Comparison of ENCODE assay signal across 8 cellular contexts in the genomic region with DNA sequence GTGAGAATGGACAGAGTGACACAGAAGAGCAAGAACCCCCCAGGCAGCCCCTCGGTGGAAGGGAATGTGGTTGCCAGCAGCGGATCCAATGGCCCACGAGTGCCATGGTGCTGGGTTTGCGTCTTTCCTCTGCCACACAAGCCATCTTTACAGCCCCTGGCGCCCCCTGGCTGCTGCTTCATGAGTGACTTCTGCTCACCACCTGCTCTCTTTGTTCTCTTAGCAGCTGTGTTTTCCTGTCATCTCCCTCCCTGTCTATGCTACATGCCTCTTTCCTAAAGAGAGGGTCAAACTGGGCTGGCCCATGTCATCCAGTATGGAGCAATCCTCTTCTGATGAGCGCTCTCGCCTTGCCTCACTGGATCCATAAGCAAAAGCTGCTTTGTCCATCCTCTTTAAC.
A peak's percentile ranks its signal among the peaks of the same experiment; 100 is the strongest.
DNase-seq lines count a peak whose midpoint lies in the region; ATAC-seq and TF ChIP-seq lines count a peak whose summit lies in the region.

No MANE protein-coding gene starts in this region.

- H3K4me1 ChIP-seq in adipocyte (ENCODE audit: control insufficient read depth, insufficient read depth, low read length) (no peaks in the 10 kb centered on the region), thyroid gland (no peaks in the 10 kb centered on the region), sigmoid colon (no peaks in the 10 kb centered on the region)

- H3K36me3 ChIP-seq in adipocyte (ENCODE audit: control insufficient read depth, insufficient read depth, low read length, severe bottlenecking) (no peaks in the 10 kb centered on the region), kidney epithelial cell (ENCODE audit: control insufficient read depth, insufficient read depth, low read length) (no peaks in the 10 kb centered on the region), thyroid gland (no peaks in the 10 kb centered on the region), sigmoid colon (no peaks in the 10 kb centered on the region)

- TF ChIP-seq POLR2A in thyroid gland (IDR thresholded peaks at IDR 0.05): no peak
- no peak for TF ChIP-seq POLR2A in sigmoid colon (IDR thresholded peaks at IDR 0.05)

- WGBS in thyroid gland, 2 donors: 59 to 67% methylated on average over 7 of the region's 7 CpGs
- 61 to 68% methylated on average over 7 of the region's 7 CpGs for WGBS in sigmoid colon, 2 donors

- DNase-seq in Right ventricle myocardium superior (peak; percentile 61), cardiac septum (ENCODE audit: low spot score) (no peak), NCI-H1417 (lab: John Stamatoyannopoulos, UW) (peak; percentile 38 to 72 (median 41)), adipocyte (ENCODE audit: low read depth) (peak; percentile 54), kidney epithelial cell (ENCODE audit: low read depth) (no peak), thyroid gland (peak; percentile 56 to 68), sigmoid colon (no peak)

- TF ChIP-seq EP300 in sigmoid colon (IDR thresholded peaks at IDR 0.05): no peak

- no peak overlapping the region for H3K4me3 ChIP-seq in adipocyte (ENCODE audit: low read length)
- H3K4me3 ChIP-seq in kidney epithelial cell (ENCODE audit: low read depth, low read length): no peak overlapping the region
- no peak overlapping the region for H3K4me3 ChIP-seq in thyroid gland (replicated peaks in 1 of 3)
- no peak overlapping the region for H3K4me3 ChIP-seq in sigmoid colon

- TF ChIP-seq CTCF in kidney epithelial cell (IDR thresholded peaks at IDR 0.05; ENCODE audit: insufficient read depth, low read length, poor library complexity, severe bottlenecking) (peak; percentile 45), thyroid gland (IDR thresholded peaks at IDR 0.05) (peak in 5 of 6 experiments; percentile 40 to 63 (median 55)), sigmoid colon (IDR thresholded peaks at IDR 0.05) (peak in 1 of 4 experiments; percentile 10)

- intact Hi-C loops in Right ventricle myocardium superior (cut with DNase I) (no loop called here), cardiac septum (cut with DNase I) (loop anchor here (5.0 kb wide), 1 partner anchor 1075 kb away; no protein-coding TSS in a partner anchor), thyroid gland (cut with DNase I) (no loop called here), sigmoid colon (cut with DNase I) (no loop called here)

- H3K27me3 ChIP-seq in adipocyte (replicated peaks; ENCODE audit: control insufficient read depth, insufficient read depth, low read length) (peaks cover 5% of the 10 kb centered on the region), kidney epithelial cell (ENCODE audit: control insufficient read depth, insufficient read depth, low read length) (no peaks in the 10 kb centered on the region), thyroid gland (no peaks in the 10 kb centered on the region), sigmoid colon (no peaks in the 10 kb centered on the region)

- H3K27ac ChIP-seq in thyroid gland: no peak overlapping the region
- H3K27ac ChIP-seq in sigmoid colon: no peak overlapping the region

- no peak overlapping the region for H3K9ac ChIP-seq in adipocyte (ENCODE audit: low read length)

- no peak for ATAC-seq in Right ventricle myocardium superior (ENCODE audit: poor library complexity)
- ATAC-seq in HG02938 (IDR thresholded peaks at IDR 0.05; ENCODE audit: unreplicated experiment): no peak

- H3K9me3 ChIP-seq in adipocyte (ENCODE audit: control insufficient read depth, low read length) (no peaks in the 10 kb centered on the region), thyroid gland (no peaks in the 10 kb centered on the region), sigmoid colon (no peaks in the 10 kb centered on the region)

Comparison
In these comparisons a context has a peak if more than half of its experiments do, and no peak if none do; other contexts are left out.
1. DNase-seq: peak in Right ventricle myocardium superior (single experiment), NCI-H1417 (3 of 3), adipocyte (single experiment) and thyroid gland (2 of 2); none in cardiac septum (single experiment), kidney epithelial cell (single experiment) and sigmoid colon (single experiment).